Comparison of ENCODE assay signal across 15 cellular contexts in genomic region chr2:151159109-151159690, GRCh38.
"Had no signal": no experiment of that assay in that cellular context is flagged by ENCODE, and none has a peak within 500 bp of the region (broad histone marks: within the 10 kb centered on the region; RNA-seq: fewer than 3 reads in every experiment).

No MANE protein-coding gene starts in this region.

- H3K4me3 ChIP-seq: cardiac muscle cell, colonic mucosa, transverse colon had no signal

- H3K27me3 ChIP-seq: cardiac muscle cell, colonic mucosa, transverse colon had no signal

- H3K4me1 ChIP-seq: colonic mucosa, transverse colon had no signal

- H3K36me3 ChIP-seq: cardiac muscle cell, colonic mucosa, transverse colon had no signal

- ATAC-seq: sciatic nerve had no signal

- H3K36me3 Mint-ChIP-seq: activated naive CD8-positive, alpha-beta T cell had no signal

- H3K9me3 ChIP-seq: colonic mucosa, transverse colon had no signal

- H3K27ac ChIP-seq: cardiac muscle cell, colonic mucosa, transverse colon had no signal

- FAIRE-seq: TTC549 had no signal

- H3K4me3 Mint-ChIP-seq: activated naive CD8-positive, alpha-beta T cell had no signal

- H3K27ac Mint-ChIP-seq: activated naive CD8-positive, alpha-beta T cell had no signal

- DNase-seq: activated CD4-positive, alpha-beta T cell treated with anti-CD3 and anti-CD28 coated beads, Interleukin-2, amount 50 U/mL, for 1 hour; activated CD4-positive, CD25-positive, alpha-beta regulatory T cell; activated effector memory CD4-positive, alpha-beta T cell treated with Interleukin-2 at 50 U/mL for 16 hours; colonic mucosa; hypothalamus; posterior cingulate gyrus; stimulated activated CD4-positive, alpha-beta T cell treated with anti-CD3 and anti-CD28 coated beads, Interleukin-2, amount 100 ng/mL, for 24 hours; stimulated activated naive CD4-positive, alpha-beta T cell; substantia nigra; T-helper 2 cell; transverse colon had no signal
